16 cellular contexts compared by ENCODE assay signal in the genomic region with DNA sequence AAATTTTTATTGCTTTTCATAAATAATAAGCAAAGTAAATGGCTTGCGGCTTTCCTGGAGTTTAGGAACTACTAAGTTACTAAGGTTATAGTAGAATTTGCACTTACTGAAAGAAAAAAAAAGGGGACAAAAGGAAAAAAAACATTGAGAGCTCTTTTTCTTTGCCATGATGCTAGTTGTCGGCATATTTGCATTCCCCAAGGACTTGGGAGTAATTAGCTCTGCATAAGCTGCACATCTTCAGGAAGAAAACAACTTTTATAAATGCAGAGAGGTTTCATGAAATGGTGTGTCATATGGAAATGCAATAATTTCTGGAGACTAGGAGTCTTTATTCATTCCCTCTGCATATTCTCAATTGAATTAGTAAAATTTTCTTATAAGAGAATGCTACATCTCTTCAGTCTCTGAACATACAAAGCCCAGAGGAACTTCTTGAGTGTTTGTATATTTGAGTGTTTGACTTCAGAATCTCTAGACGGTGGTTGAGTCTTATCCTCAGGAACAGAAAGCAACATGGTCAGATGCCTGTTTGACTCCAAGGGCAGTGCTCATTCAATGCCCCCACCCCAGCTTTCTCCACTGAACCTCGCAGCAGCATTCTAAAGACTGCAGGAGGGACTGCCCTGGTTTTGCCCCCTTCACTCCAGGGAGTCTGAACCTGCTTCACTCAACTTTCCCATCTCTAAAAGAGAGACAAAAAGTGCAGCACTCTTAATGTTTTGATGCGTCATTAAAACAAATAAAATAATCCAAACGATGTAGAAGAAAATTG.
DNase-seq lines count a peak whose midpoint lies in the region; ATAC-seq, FAIRE-seq and TF ChIP-seq lines count a peak whose summit lies in the region.
"Had no signal": no experiment of that assay in that cellular context is flagged by ENCODE, and none has a peak within 500 bp of the region (broad histone marks: within the 10 kb centered on the region; RNA-seq: fewer than 3 reads in every experiment).

No MANE protein-coding gene starts in this region.

- H3K9me3 Mint-ChIP-seq in Calu3 (ENCODE audit: low read depth, unreplicated experiment) = no peaks in the 10 kb centered on the region

- no peak overlapping the region for H3K18ac ChIP-seq in H1 (ENCODE audit: extremely low read depth, low read length)

- no peak overlapping the region for H3K4ac ChIP-seq in H1 (replicated peaks; ENCODE audit: insufficient read length, low read depth, low read length)

- BruUV-seq in Calu3 (replicated peaks; lab: Mats Ljungman, UMichigan) (no TSS peak), Panc1 (replicated peaks; lab: Mats Ljungman, UMichigan) (no TSS peak)

- POLR2A ChIA-PET in Panc1 (lab: Charles Lee) = no interaction called here
- POLR2A ChIA-PET in H1 (lab: Charles Lee; ENCODE audit: partially characterized antibody) = no interaction called here

- 72% methylated on average over 6 of the region's 6 CpGs; no CpG with 5 or more reads in 1 of the 2 experiments for WGBS in H1 (ENCODE audit: extremely low coverage in 1 of 2, insufficient coverage in 1 of 2, insufficient read length in 1 of 2, insufficient replicate concordance in 2 of 2, low coverage in 1 of 2, low lambda C conversion rate in 2 of 2, missing lambda C conversion rate in 1 of 2), 2 experiments
- WGBS in suprapubic skin = 76% methylated on average over 6 of the region's 6 CpGs

- H3K27me3 ChIP-seq in Panc1 (ENCODE audit: control insufficient read depth, insufficient read depth, low read length) (no peaks in the 10 kb centered on the region), H1 (replicated peaks in 1 of 4; ENCODE audit: control insufficient read depth in 3 of 4, extremely low read depth in 1 of 4, insufficient read depth in 3 of 4, low read length in 3 of 4) (no peaks in the 10 kb centered on the region), osteoblast (ENCODE audit: insufficient read depth, low read length) (no peaks in the 10 kb centered on the region), suprapubic skin (no peaks in the 10 kb centered on the region)
- H3K27me3 ChIP-seq: BLaER1, SJCRH30 had no signal

- H2BK120ac ChIP-seq in H1 (replicated peaks; ENCODE audit: low read depth, low read length) = no peak overlapping the region

- no peak overlapping the region for H3K23ac ChIP-seq in H1 (ENCODE audit: insufficient read length)

- no peak overlapping the region for H2AK5ac ChIP-seq in H1 (ENCODE audit: low read depth, low read length)

- H3K79me1 ChIP-seq in H1 (ENCODE audit: low read depth, low read length) = no peaks in the 10 kb centered on the region

- H3K4me1 Mint-ChIP-seq in Calu3 (ENCODE audit: low read depth, unreplicated experiment) = peaks cover 65% of the 10 kb centered on the region

- no peak for ATAC-seq in Panc1
- ATAC-seq in HG03432 (IDR thresholded peaks at IDR 0.05; ENCODE audit: unreplicated experiment) = no peak

- H3K9me3 ChIP-seq in Panc1 (ENCODE audit: control insufficient read depth, insufficient read depth, low read depth, low read length) = no peaks in the 10 kb centered on the region
- no peaks in the 10 kb centered on the region for H3K9me3 ChIP-seq in H1 (ENCODE audit: insufficient read depth in 2 of 2, low read depth in 1 of 2, low read length in 1 of 2)
- no peaks in the 10 kb centered on the region for H3K9me3 ChIP-seq in osteoblast (ENCODE audit: low read depth, low read length)
- H3K9me3 ChIP-seq in suprapubic skin = no peaks in the 10 kb centered on the region
- H3K9me3 ChIP-seq: BLaER1, SJCRH30 had no signal

- H2BK12ac ChIP-seq in H1 (ENCODE audit: low read depth, low read length) = no peak overlapping the region

- TF ChIP-seq RAD21 in H1 (IDR thresholded peaks at IDR 0.05 in 1 of 2, conservative IDR thresholded peaks at IDR 0.05 in 1 of 2; ENCODE audit: low read depth in 2 of 2, low read length in 2 of 2) = no peak

- H3K56ac ChIP-seq in H1 (replicated peaks; ENCODE audit: insufficient read length, low read depth, low read length) = no peak overlapping the region

- H2BK15ac ChIP-seq in H1 (ENCODE audit: low read length) = no peak overlapping the region

- H2BK20ac ChIP-seq in H1 (ENCODE audit: low read length) = no peak overlapping the region

- H3K4me2 ChIP-seq in H1 (ENCODE audit: insufficient read depth in 1 of 2, low read depth in 2 of 2, low read length in 2 of 2) (no peak overlapping the region), osteoblast (ENCODE audit: insufficient read depth, low read length) (no peak overlapping the region)
- H3K4me2 ChIP-seq: BLaER1 had no signal

- H4K5ac ChIP-seq in H1 (ENCODE audit: insufficient read length, low read depth, low read length) = no peak overlapping the region

- no peaks in the 10 kb centered on the region for H3K23me2 ChIP-seq in H1 (ENCODE audit: low read depth, low read length)

- H3K27ac ChIP-seq in Panc1 (ENCODE audit: low read length) = peak overlapping the region; percentile 30; the same call in 1 of the 2 replicates
- H3K27ac ChIP-seq in H1 (ENCODE audit: low read depth, low read length) = no peak overlapping the region
- no peak overlapping the region for H3K27ac ChIP-seq in osteoblast (ENCODE audit: low read depth, low read length)
- no peak overlapping the region for H3K27ac ChIP-seq in suprapubic skin
- H3K27ac ChIP-seq: BLaER1, SJCRH30 had no signal

- H3K36me3 ChIP-seq in Panc1 (ENCODE audit: control insufficient read depth, insufficient read depth, low read length) = no peaks in the 10 kb centered on the region
- no peaks in the 10 kb centered on the region for H3K36me3 ChIP-seq in H1 (ENCODE audit: control insufficient read depth in 2 of 4, insufficient read depth in 4 of 4, low read length in 3 of 4)
- no peaks in the 10 kb centered on the region for H3K36me3 ChIP-seq in osteoblast (ENCODE audit: insufficient read depth, low read length)
- no peaks in the 10 kb centered on the region for H3K36me3 ChIP-seq in suprapubic skin
- H3K36me3 ChIP-seq: BLaER1, SJCRH30 had no signal

- in situ Hi-C loops in Panc1 (cut with HindIII; ENCODE audit: low pct_unique_long_range_greater_than_20kb, low sequenced_read_pairs) = no loop called here

- no peaks in the 10 kb centered on the region for H3K27me3 Mint-ChIP-seq in Calu3 (ENCODE audit: unreplicated experiment)

- H2AFZ ChIP-seq in H1 (ENCODE audit: low read length) = peak overlapping the region; percentile 81; the same call in 1 of the 2 replicates
- no peak overlapping the region for H2AFZ ChIP-seq in osteoblast (ENCODE audit: low read length)

- no peaks in the 10 kb centered on the region for H3K79me2 ChIP-seq in H1 (ENCODE audit: control insufficient read depth in 1 of 2, insufficient read depth in 2 of 2, low read length in 2 of 2)
- no peaks in the 10 kb centered on the region for H3K79me2 ChIP-seq in osteoblast (ENCODE audit: insufficient read depth, low read length)

- H3K4me3 ChIP-seq in Panc1 (ENCODE audit: low read depth in 2 of 2, low read length in 2 of 2) (no peak overlapping the region), H1 (ENCODE audit: extremely low read depth in 1 of 4, insufficient read depth in 2 of 4, low read depth in 3 of 4, low read length in 4 of 4) (no peak overlapping the region), osteoblast (ENCODE audit: insufficient read depth, low read length) (no peak overlapping the region), suprapubic skin (no peak overlapping the region)
- H3K4me3 ChIP-seq: BLaER1, GM12878, SJCRH30 had no signal

- no peak overlapping the region for H4K91ac ChIP-seq in H1 (replicated peaks; ENCODE audit: insufficient read length, low read length)

- peaks cover 4% of the 10 kb centered on the region for H3K36me3 Mint-ChIP-seq in Calu3 (ENCODE audit: insufficient read depth, unreplicated experiment)

- intact Hi-C loops in Calu3 (cut with micrococcal nuclease; ENCODE audit: unreplicated experiment) (loop anchor here (1.0 to 5.0 kb wide), 3 partner anchors 71 to 227 kb away; no protein-coding TSS in a partner anchor), Panc1 (cut with micrococcal nuclease; ENCODE audit: unreplicated experiment) (no loop called here)

- DNase-seq in Calu3 (no peak), Panc1 (ENCODE audit: low read depth, low spot score) (no peak), H1 (ENCODE audit: low read depth in 1 of 2, low spot score in 2 of 2) (no peak), osteoblast (ENCODE audit: insufficient read length, low spot score, missing footprints) (peak; percentile 3), suprapubic skin (ENCODE audit: low spot score in 2 of 2) (no peak)
- no peak for DNase-seq in stimulated activated CD4-positive, alpha-beta T cell treated with anti-CD3 and anti-CD28 coated beads, Interleukin-1b, Interleukin-23, amount 100 ng/mL, for 48 hours
- DNase-seq: HFFc6, Kasumi-1, NCI-H1105 treated with DMSO at 0.1 percent for 48 hours, NCI-H1930, NCI-H510A treated with DMSO at 0.1 percent for 48 hours, RPMI8226, SJCRH30 had no signal

- no peak for FAIRE-seq in H1 (lab: Jason Lieb, UNC)
- FAIRE-seq: GM12878 had no signal

- H3K4me1 ChIP-seq in Panc1 (ENCODE audit: control insufficient read depth, insufficient read depth, low read length) (no peaks in the 10 kb centered on the region; the same call in 1 of the 2 replicates), H1 (replicated peaks in 1 of 4; ENCODE audit: control insufficient read depth in 3 of 4, insufficient read depth in 4 of 4, low read length in 3 of 4) (peaks cover 0 to 3% (median 0%) of the 10 kb centered on the region in 4 experiments; a peak in 1 of 7 replicates), osteoblast (ENCODE audit: insufficient read depth, low read length) (peaks cover 28% of the 10 kb centered on the region), suprapubic skin (peaks cover 7% of the 10 kb centered on the region)
- H3K4me1 ChIP-seq: BLaER1, SJCRH30 had no signal

- H3K9ac ChIP-seq in H1 (replicated peaks in 1 of 4; ENCODE audit: extremely low read depth in 1 of 4, low read depth in 3 of 4, low read length in 3 of 4) = no peak overlapping the region
- H3K9ac ChIP-seq: BLaER1 had no signal

- CTCF ChIA-PET in Calu3 (lab: Charles Lee) (interaction anchor here (0.7 kb wide), 1 partner anchor 19 kb away, joined by 3 read pairs; no protein-coding TSS in a partner anchor), Panc1 (lab: Charles Lee) (no interaction called here), H1 (lab: Charles Lee; ENCODE audit: partially characterized antibody) (interaction anchor here (1.0 to 1.4 kb wide), 2 partner anchors 10 to 1014 kb away, joined by 3 read pairs; no protein-coding TSS in a partner anchor)

- no peak for TF ChIP-seq POLR2A in H1 (IDR thresholded peaks at IDR 0.05; ENCODE audit: control extremely low read depth in 1 of 2, low read depth in 2 of 2, low read length in 2 of 2)
- TF ChIP-seq POLR2A in suprapubic skin (IDR thresholded peaks at IDR 0.05) = no peak

- TF ChIP-seq CTCF in Calu3 (IDR thresholded peaks at IDR 0.05; ENCODE audit: unreplicated experiment) = no peak
- no peak for TF ChIP-seq CTCF in Panc1 (IDR thresholded peaks at IDR 0.05)
- TF ChIP-seq CTCF in H1 (IDR thresholded peaks at IDR 0.05; ENCODE audit: control extremely low read depth in 1 of 3, insufficient read depth in 1 of 3, low read depth in 1 of 3, low read length in 3 of 3) = no peak
- no peak for TF ChIP-seq CTCF in osteoblast (IDR thresholded peaks at IDR 0.05; ENCODE audit: extremely low read depth, low read depth, low read length)
- TF ChIP-seq CTCF in suprapubic skin (IDR thresholded peaks at IDR 0.05) = no peak

- H4K20me1 ChIP-seq in H1 (replicated peaks in 1 of 2; ENCODE audit: control insufficient read depth in 1 of 2, insufficient read depth in 2 of 2, low read length in 2 of 2) (no peaks in the 10 kb centered on the region), osteoblast (ENCODE audit: insufficient read depth, low read length) (no peaks in the 10 kb centered on the region)
- H4K20me1 ChIP-seq: BLaER1 had no signal

- TF ChIP-seq EP300 in H1 (IDR thresholded peaks at IDR 0.05; ENCODE audit: borderline replicate concordance in 1 of 2, low read depth in 2 of 2, low read length in 2 of 2) = no peak
- no peak for TF ChIP-seq EP300 in suprapubic skin (IDR thresholded peaks at IDR 0.05)

- H3K27ac Mint-ChIP-seq in Calu3 (ENCODE audit: unreplicated experiment) = peak overlapping the region; percentile 20
- H3K27ac Mint-ChIP-seq: HFFc6 had no signal

- no peak overlapping the region for H4K8ac ChIP-seq in H1 (ENCODE audit: extremely low read depth, insufficient read depth, low read length)

- H3K4me3 Mint-ChIP-seq in Calu3 (ENCODE audit: low read depth, unreplicated experiment) = no peak overlapping the region
- H3K4me3 Mint-ChIP-seq: HFFc6 had no signal

- no peak overlapping the region for H2BK5ac ChIP-seq in H1 (ENCODE audit: low read depth, low read length)

- no peak overlapping the region for H3K14ac ChIP-seq in H1 (ENCODE audit: insufficient read length)
